Comparison of ENCODE assay signal across 14 cellular contexts in the genomic region with DNA sequence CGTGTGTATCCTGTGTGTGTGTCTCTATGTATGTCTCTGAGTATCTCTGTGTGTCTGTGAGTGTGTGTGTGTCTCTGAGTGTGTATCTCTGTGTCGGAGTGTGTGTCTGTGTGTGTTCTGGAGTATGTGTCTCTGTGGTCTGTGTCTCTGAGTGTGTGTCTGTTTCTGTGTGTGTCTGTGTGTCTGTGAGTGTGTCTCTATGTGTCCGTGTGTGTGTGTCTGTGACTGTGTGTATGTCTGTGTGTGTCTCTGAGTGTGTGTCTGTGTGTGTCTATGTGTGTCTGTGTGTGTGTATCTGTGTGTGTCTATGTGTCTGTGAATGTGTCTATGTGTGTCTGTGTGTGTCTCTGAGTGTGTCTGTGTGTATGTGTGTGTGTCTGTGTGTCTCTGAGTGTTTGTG.
DNase-seq lines count a peak whose midpoint lies in the region; ATAC-seq, FAIRE-seq and TF ChIP-seq lines count a peak whose summit lies in the region.
"Had no signal": no experiment of that assay in that cellular context is flagged by ENCODE, and none has a peak within 500 bp of the region (broad histone marks: within the 10 kb centered on the region; RNA-seq: fewer than 3 reads in every experiment).

No MANE protein-coding gene starts in this region.

- H3K36me3 Mint-ChIP-seq in activated T-cell treated with anti-CD3 and anti-CD28 coated beads, Interleukin-2, amount 50 U/mL, for 72 hours (ENCODE audit: insufficient read depth in 2 of 2) = no peaks in the 10 kb centered on the region

- no peak overlapping the region for H2BK5ac ChIP-seq in mesendoderm (ENCODE audit: low read length)

- H3K4ac ChIP-seq in mesendoderm (ENCODE audit: low read depth, low read length) = no peak overlapping the region

- ATAC-seq in GM12878 (no peak), HG03025 (IDR thresholded peaks at IDR 0.05; ENCODE audit: low FRiP score, unreplicated experiment) (no peak)
- ATAC-seq in activated T-cell treated with anti-CD3 and anti-CD28 coated beads, Interleukin-2, amount 50 U/mL, for 72 hours (replicated peaks in 1 of 2) = no peak

- TF ChIP-seq RAD21 in GM12878 (IDR thresholded peaks at IDR 0.05; ENCODE audit: insufficient read depth, low read depth, low read length) = no peak

- RAD21 ChIA-PET in GM12878 (lab: Charles Lee; ENCODE audit: unreplicated experiment) = no interaction called here

- H4K20me1 ChIP-seq in GM12878 (ENCODE audit: control insufficient read depth, insufficient read depth) = no peaks in the 10 kb centered on the region

- H4K5ac ChIP-seq in mesendoderm (ENCODE audit: low read length) = no peak overlapping the region

- H3K4me2 ChIP-seq in GM12878 (ENCODE audit: control insufficient read depth, insufficient read depth) = no peak overlapping the region
- no peak overlapping the region for H3K4me2 ChIP-seq in mesendoderm (ENCODE audit: low read length)

- no peak overlapping the region for H3K23ac ChIP-seq in mesendoderm (ENCODE audit: low read length)

- in situ Hi-C loops in GM12878 (cut with MboI) = no loop called here

- no peak overlapping the region for H3K18ac ChIP-seq in mesendoderm (ENCODE audit: low read length)

- TF ChIP-seq EP300 in GM12878 (IDR thresholded peaks at IDR 0.05; ENCODE audit: borderline replicate concordance in 1 of 2, control insufficient read depth in 1 of 2, low read depth in 2 of 2, low read length in 2 of 2) = no peak

- no TSS peak for BruUV-seq in GM12878 (replicated peaks; lab: Mats Ljungman, UMichigan)

- no peak overlapping the region for H2BK15ac ChIP-seq in mesendoderm (replicated peaks; ENCODE audit: low read depth)

- H3K27ac ChIP-seq in HEK293 (ENCODE audit: extremely low read depth, low read depth, low read length) (no peak overlapping the region), GM12878 (ENCODE audit: control insufficient read depth, insufficient read depth) (no peak overlapping the region), mesendoderm (ENCODE audit: low read depth, low read length) (no peak overlapping the region)

- no peak overlapping the region for H4K8ac ChIP-seq in mesendoderm (ENCODE audit: low read depth, low read length)

- peaks cover 24% of the 10 kb centered on the region for H3K27me3 Mint-ChIP-seq in activated T-cell treated with anti-CD3 and anti-CD28 coated beads, Interleukin-2, amount 50 U/mL, for 72 hours (ENCODE audit: low read depth)

- H3K36me3 ChIP-seq in HEK293 (ENCODE audit: control insufficient read depth in 2 of 2, insufficient read depth in 1 of 2, low read length in 2 of 2) (no peaks in the 10 kb centered on the region), GM12878 (ENCODE audit: control insufficient read depth in 2 of 2, insufficient read depth in 2 of 2, low read length in 1 of 2) (no peaks in the 10 kb centered on the region), mesendoderm (ENCODE audit: control insufficient read depth, insufficient read depth, low read length) (no peaks in the 10 kb centered on the region)
- H3K36me3 ChIP-seq: BE2C, HAP-1 had no signal

- H3K4me1 Mint-ChIP-seq in activated T-cell treated with anti-CD3 and anti-CD28 coated beads, Interleukin-2, amount 50 U/mL, for 72 hours (ENCODE audit: low read depth) = no peaks in the 10 kb centered on the region

- H3K4me3 ChIP-seq in HEK293 (ENCODE audit: low read depth, low read length) (no peak overlapping the region), GM12878 (no peak overlapping the region), mesendoderm (ENCODE audit: low read length) (no peak overlapping the region)
- H3K4me3 ChIP-seq: HAP-1 had no signal

- H2BK120ac ChIP-seq in mesendoderm (ENCODE audit: low read depth, low read length) = no peak overlapping the region

- no peak overlapping the region for H2AFZ ChIP-seq in GM12878 (ENCODE audit: control insufficient read depth, low read depth, low read length)

- peaks cover 3 to 8% of the 10 kb centered on the region in 2 experiments; a peak in 3 of 4 replicates for H3K27me3 ChIP-seq in GM12878 (replicated peaks in 1 of 2; ENCODE audit: control insufficient read depth in 2 of 2, insufficient read depth in 2 of 2, low read length in 1 of 2)
- no peaks in the 10 kb centered on the region for H3K27me3 ChIP-seq in mesendoderm (ENCODE audit: insufficient read depth, low read length, poor library complexity)
- H3K27me3 ChIP-seq: BE2C had no signal

- intact Hi-C loops in GM12878 (cut with micrococcal nuclease; ENCODE audit: unreplicated experiment) = no loop called here

- H3K9me3 Mint-ChIP-seq in activated T-cell treated with anti-CD3 and anti-CD28 coated beads, Interleukin-2, amount 50 U/mL, for 72 hours = no peaks in the 10 kb centered on the region
- H3K9me3 Mint-ChIP-seq: CD4-positive, alpha-beta T cell had no signal

- no peak overlapping the region for H3K56ac ChIP-seq in mesendoderm (ENCODE audit: low read length)

- no peaks in the 10 kb centered on the region for H3K79me1 ChIP-seq in mesendoderm (ENCODE audit: low read length)

- H3K79me2 ChIP-seq in GM12878 (ENCODE audit: control insufficient read depth, insufficient read depth, low read length) (no peaks in the 10 kb centered on the region), mesendoderm (ENCODE audit: control insufficient read depth, insufficient read depth, low read length) (no peaks in the 10 kb centered on the region)

- 71% methylated on average over 3 of the region's 3 CpGs for WGBS in GM12878 (ENCODE audit: insufficient coverage, insufficient replicate concordance, low lambda C conversion rate, missing lambda C conversion rate)
- WGBS in mesendoderm (ENCODE audit: extremely low coverage, insufficient coverage, low lambda C conversion rate) = no CpG with 5 or more reads among the region's 3 CpGs

- DNase-seq in GM12878 (ENCODE audit: low read depth, low spot score) = no peak
- DNase-seq in mesendoderm = no peak
- no peak for DNase-seq in urothelium cell line (ENCODE audit: low spot score)
- no peak for DNase-seq in activated T-cell treated with anti-CD3 and anti-CD28 coated beads, Interleukin-2, amount 50 U/mL, for 72 hours
- no peak for DNase-seq in AG08396 (ENCODE audit: low spot score)
- DNase-seq: BE2C; C1 segment of cervical spinal cord; Caco-2; CD4-positive, alpha-beta T cell had no signal

- POLR2A ChIA-PET in HEK293 (lab: Yijun Ruan, JAX) (no interaction called here), GM12878 (lab: Charles Lee) (no interaction called here)

- CTCF ChIA-PET in HEK293 (lab: Yijun Ruan, JAX) (no interaction called here), GM12878 (lab: Yijun Ruan, JAX) (no interaction called here)

- H2AK5ac ChIP-seq in mesendoderm (ENCODE audit: low read length) = peak overlapping the region; percentile 27

- no peak for TF ChIP-seq CTCF in HEK293 (tag by site-specific recombination; IDR thresholded peaks at IDR 0.05)
- no peak for TF ChIP-seq CTCF in GM12878 (IDR thresholded peaks at IDR 0.05 in 2 of 3, conservative IDR thresholded peaks at IDR 0.05 in 1 of 3; ENCODE audit: control insufficient read depth in 2 of 3, extremely low read depth in 1 of 3, insufficient read depth in 1 of 3, low read depth in 3 of 3, low read length in 3 of 3)

- no peak for TF ChIP-seq POLR2A in GM12878 (IDR thresholded peaks at IDR 0.05; ENCODE audit: low read depth, low read length)

- SMC1A ChIA-PET in GM12878 (lab: Charles Lee; ENCODE audit: uncharacterized antibody, unreplicated experiment) = no interaction called here

- H3K4me3 Mint-ChIP-seq in activated T-cell treated with anti-CD3 and anti-CD28 coated beads, Interleukin-2, amount 50 U/mL, for 72 hours = no peak overlapping the region
- H3K4me3 Mint-ChIP-seq: CD4-positive, alpha-beta T cell had no signal

- H3K9me3 ChIP-seq in HEK293 (ENCODE audit: control insufficient read depth, insufficient read depth, low read depth, low read length) (no peaks in the 10 kb centered on the region), GM12878 (replicated peaks; ENCODE audit: control insufficient read depth, insufficient read depth, low read length) (no peaks in the 10 kb centered on the region)
- H3K9me3 ChIP-seq: BE2C, Caco-2, HAP-1 had no signal

- H3K4me1 ChIP-seq in HEK293 (ENCODE audit: control insufficient read depth, insufficient read depth, low read length) = no peaks in the 10 kb centered on the region
- no peaks in the 10 kb centered on the region for H3K4me1 ChIP-seq in GM12878 (ENCODE audit: control insufficient read depth, insufficient read depth, low read length)
- no peaks in the 10 kb centered on the region for H3K4me1 ChIP-seq in mesendoderm (ENCODE audit: control insufficient read depth, low read depth, low read length)
- H3K4me1 ChIP-seq: BE2C, Caco-2 had no signal

- H3K9ac ChIP-seq in GM12878 (ENCODE audit: control insufficient read depth, insufficient read depth, low read length) (no peak overlapping the region), mesendoderm (ENCODE audit: low read length) (no peak overlapping the region)

- no peak for FAIRE-seq in GM12878 (lab: Jason Lieb, UNC)
- FAIRE-seq in urothelium cell line (lab: Jason Lieb, UNC) = peak; percentile 94
- FAIRE-seq: D721Med, G401.6 had no signal

- H3K27ac Mint-ChIP-seq in activated T-cell treated with anti-CD3 and anti-CD28 coated beads, Interleukin-2, amount 50 U/mL, for 72 hours = no peak overlapping the region
- H3K27ac Mint-ChIP-seq: CD4-positive, alpha-beta T cell had no signal

TF ChIP-seq in HEK293, 187 proteins besides CTCF, POLR2A, EP300 and RAD21 (continues in another document):
- TF ChIP-seq ZNF239 (tag by site-specific recombination; IDR thresholded peaks at IDR 0.05) (0 out of 2 replicates have a peak, but pooled peaks have one; percentile 35), ZNF670 (tag by site-specific recombination; IDR thresholded peaks at IDR 0.05; ENCODE audit: low read depth) (0 out of 2 replicates have a peak, but pooled peaks have one; percentile 26)

TF ChIP-seq in GM12878, 131 proteins besides CTCF, POLR2A, EP300 and RAD21:
- TF ChIP-seq RUNX3 (IDR thresholded peaks at IDR 0.05; ENCODE audit: low read length) = no peak
- TF ChIP-seq, protein P1, sequence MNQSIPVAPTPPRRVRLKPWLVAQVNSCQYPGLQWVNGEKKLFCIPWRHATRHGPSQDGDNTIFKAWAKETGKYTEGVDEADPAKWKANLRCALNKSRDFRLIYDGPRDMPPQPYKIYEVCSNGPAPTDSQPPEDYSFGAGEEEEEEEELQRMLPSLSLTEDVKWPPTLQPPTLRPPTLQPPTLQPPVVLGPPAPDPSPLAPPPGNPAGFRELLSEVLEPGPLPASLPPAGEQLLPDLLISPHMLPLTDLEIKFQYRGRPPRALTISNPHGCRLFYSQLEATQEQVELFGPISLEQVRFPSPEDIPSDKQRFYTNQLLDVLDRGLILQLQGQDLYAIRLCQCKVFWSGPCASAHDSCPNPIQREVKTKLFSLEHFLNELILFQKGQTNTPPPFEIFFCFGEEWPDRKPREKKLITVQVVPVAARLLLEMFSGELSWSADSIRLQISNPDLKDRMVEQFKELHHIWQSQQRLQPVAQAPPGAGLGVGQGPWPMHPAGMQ (IDR thresholded peaks at IDR 0.05; ENCODE audit: borderline replicate concordance) = peak; percentile 28; the same call in 1 of the 2 replicates
